Comparison of ENCODE assay signal across 9 cellular contexts in genomic region chr5:149517461-149518122, GRCh38. TPM values are rescaled to one million over a fixed set of nuclear protein-coding genes. Genes with fewer than 3 reads are reported as not detected.
DNase-seq lines count a peak whose midpoint lies in the region; ATAC-seq, FAIRE-seq and TF ChIP-seq lines count a peak whose summit lies in the region.
"Had no signal": no experiment of that assay in that cellular context is flagged by ENCODE, and none has a peak within 500 bp of the region (broad histone marks: within the 10 kb centered on the region; RNA-seq: fewer than 3 reads in every experiment).

No MANE protein-coding gene starts in this region.

- TF ChIP-seq POLR2A in H54 (IDR thresholded peaks at IDR 0.05; ENCODE audit: low read depth, low read length) = no peak

- no peak for TF ChIP-seq CTCF in omental fat pad (IDR thresholded peaks at IDR 0.05)

- DNase-seq in H54 (ENCODE audit: insufficient read length, low spot score) (no peak), astrocyte of the hippocampus (ENCODE audit: low read depth, low spot score) (peak; percentile 12), left ventricle myocardium superior (peak; percentile 32), putamen (ENCODE audit: low spot score) (peak; percentile 45), omental fat pad (ENCODE audit: low spot score) (no peak)
- DNase-seq: NCI-H774 had no signal

- peak; percentile 62 for ATAC-seq in left ventricle myocardium superior
- no peak for ATAC-seq in GM19328 (IDR thresholded peaks at IDR 0.05; ENCODE audit: unreplicated experiment)
- no peak for ATAC-seq in GM18873 (IDR thresholded peaks at IDR 0.05; ENCODE audit: low FRiP score, unreplicated experiment)
- ATAC-seq in GM21447 (IDR thresholded peaks at IDR 0.05; ENCODE audit: unreplicated experiment) = no peak
- ATAC-seq in omental fat pad (ENCODE audit: low FRiP score) = no peak

- peak; percentile 78 for FAIRE-seq in H54 (lab: Jason Lieb, UNC)

- intact Hi-C loops in left ventricle myocardium superior (cut with micrococcal nuclease) = no loop called here

RNA-seq across cellular contexts. Expression of gene CSNK1A1, which starts 33.6 kb away (rescaled TPM):
- total RNA-seq in left ventricle myocardium superior (214 TPM), omental fat pad (100 to 1,000 TPM; 181 to 292 (median 209) TPM)

Comparison
In these comparisons a context has a peak if more than half of its experiments do, and no peak if none do; other contexts are left out.
1. DNase-seq: peak in astrocyte of the hippocampus (single experiment), left ventricle myocardium superior (single experiment) and putamen (single experiment); none in H54 (single experiment) and omental fat pad (single experiment).